ENCODE assay signal across 17 cellular contexts in genomic region chr9:129103595-129103965, GRCh38. TPM values are rescaled to one million over a fixed set of nuclear protein-coding genes. Genes with fewer than 3 reads are reported as not detected.
DNase-seq lines count a peak whose midpoint lies in the region; ATAC-seq, FAIRE-seq and TF ChIP-seq lines count a peak whose summit lies in the region.
"Had no signal": no experiment of that assay in that cellular context is flagged by ENCODE, and none has a peak within 500 bp of the region (broad histone marks: within the 10 kb centered on the region; RNA-seq: fewer than 3 reads in every experiment).

No MANE protein-coding gene starts in this region.

- DNase-seq in left ventricle myocardium superior (no peak), Right ventricle myocardium inferior (ENCODE audit: missing footprints) (no peak), HepG2 (ENCODE audit: low spot score) (no peak), psoas muscle (peak in 1 of 2 donors; percentile 70), activated gamma-delta T cell treated with Interleukin-2 at 50 U/mL for 16 hours (no peak)
- DNase-seq in naive thymus-derived CD8-positive, alpha-beta T cell, result no peak
- no peak for DNase-seq in stimulated activated CD4-positive, alpha-beta T cell treated with anti-CD3 and anti-CD28 coated beads, Interleukin-12 subunit alpha, Interleukin-12 subunit beta, amount 100 ng/mL, for 4 hours
- DNase-seq: CD8-positive, alpha-beta memory T cell; NCI-H2107; NCI-H446 treated with DMSO at 0.1 percent for 48 hours; SIG-M5 had no signal

- in situ Hi-C loops in HepG2 (cut with HindIII; ENCODE audit: extremely low pct_ligation_motif_present, low pct_unique_long_range_greater_than_20kb), result no loop called here

- H3K4me1 ChIP-seq in HepG2 (ENCODE audit: insufficient read depth, low read length) (peaks cover 10% of the 10 kb centered on the region), psoas muscle (peaks cover 31% of the 10 kb centered on the region)

- no peak overlapping the region for H3K9ac ChIP-seq in HepG2 (ENCODE audit: insufficient read depth, low read depth, low read length)
- H3K9ac ChIP-seq: KMS-11, SK-N-SH had no signal

- peaks cover 0 to 2% (median 2%) of the 10 kb centered on the region in 3 donors for H3K36me3 Mint-ChIP-seq in naive thymus-derived CD8-positive, alpha-beta T cell

- no peak for TF ChIP-seq RAD21 in HepG2 (CRISPR knock-in tag; IDR thresholded peaks at IDR 0.05)

- ATAC-seq in left ventricle myocardium superior (peak; percentile 23), Right ventricle myocardium inferior (no peak), HepG2 (peak; percentile 10), psoas muscle (peak; percentile 74 to 81 (median 78))
- ATAC-seq in naive thymus-derived CD8-positive, alpha-beta T cell, result no peak

- CTCF ChIA-PET in HepG2 (lab: Yijun Ruan, JAX; ENCODE audit: low intra/inter-chr PET ratio, low total read pairs), result no interaction called here

- H3K4me3 Mint-ChIP-seq in naive thymus-derived CD8-positive, alpha-beta T cell, result no peak overlapping the region
- H3K4me3 Mint-ChIP-seq: CD8-positive, alpha-beta memory T cell; GM23338 had no signal

- no peak for FAIRE-seq in HepG2 (lab: Jason Lieb, UNC)
- FAIRE-seq: G401.6, GM18507 had no signal

- no peaks in the 10 kb centered on the region for H3K9me3 Mint-ChIP-seq in naive thymus-derived CD8-positive, alpha-beta T cell
- H3K9me3 Mint-ChIP-seq: CD8-positive, alpha-beta memory T cell; GM23338 had no signal

- H3K4me3 ChIP-seq in HepG2 (replicated peaks in 1 of 3; ENCODE audit: insufficient read depth in 1 of 3, low read depth in 2 of 3, low read length in 3 of 3), result no peak overlapping the region
- peak overlapping the region; percentile 38 for H3K4me3 ChIP-seq in psoas muscle
- H3K4me3 ChIP-seq: GM23338 had no signal

- no peak overlapping the region for H3K27ac ChIP-seq in HepG2 (ENCODE audit: extremely low read length, insufficient read depth, low read length)
- peak overlapping the region; percentile 84 for H3K27ac ChIP-seq in psoas muscle
- H3K27ac ChIP-seq: C4-2B, KMS-11 had no signal

- 0 out of 2 replicates have a peak, but pooled peaks cover 3% of the 10 kb centered on the region for H4K20me1 ChIP-seq in HepG2 (ENCODE audit: insufficient read depth, low read length)

- intact Hi-C loops in left ventricle myocardium superior (cut with micrococcal nuclease), result no loop called here
- intact Hi-C loops in Right ventricle myocardium inferior (cut with DNase I), result no loop called here
- intact Hi-C loops in HepG2 (cut with micrococcal nuclease; ENCODE audit: unreplicated experiment), result loop anchor here (2.0 kb wide), 1 partner anchor 51 kb away; no protein-coding TSS in a partner anchor
- intact Hi-C loops in psoas muscle (cut with DNase I), result no loop called here

- peaks cover 0 to 5% (median under 1%) of the 10 kb centered on the region in 4 donors for H3K4me1 Mint-ChIP-seq in naive thymus-derived CD8-positive, alpha-beta T cell

- no peaks in the 10 kb centered on the region for H3K27me3 Mint-ChIP-seq in naive thymus-derived CD8-positive, alpha-beta T cell
- H3K27me3 Mint-ChIP-seq: CD8-positive, alpha-beta memory T cell had no signal

- no peak for TF ChIP-seq EP300 in HepG2 (IDR thresholded peaks at IDR 0.05; ENCODE audit: low read depth in 2 of 2, low read length in 2 of 2)
- no peak for TF ChIP-seq EP300 in HepG2 (CRISPR knock-in tag; IDR thresholded peaks at IDR 0.05; ENCODE audit: borderline replicate concordance)

- no TSS peak for BruUV-seq in HepG2 (replicated peaks; lab: Mats Ljungman, UMichigan)

- TF ChIP-seq CTCF in HepG2 (CRISPR knock-in tag; IDR thresholded peaks at IDR 0.05) (no peak), psoas muscle (IDR thresholded peaks at IDR 0.05) (no peak)

- H3K4me2 ChIP-seq in HepG2 (ENCODE audit: low read depth, low read length), result no peak overlapping the region
- H3K4me2 ChIP-seq: KMS-11, SK-N-SH had no signal

- H3K79me2 ChIP-seq in HepG2 (ENCODE audit: insufficient read depth, low read length), result no peaks in the 10 kb centered on the region

- peaks cover 0 to 4% of the 10 kb centered on the region in 2 experiments; a peak in 1 of 5 replicates for H3K36me3 ChIP-seq in HepG2 (replicated peaks in 1 of 2; ENCODE audit: control insufficient read depth in 1 of 2, insufficient read depth in 2 of 2, low read length in 2 of 2)
- H3K36me3 ChIP-seq in psoas muscle (ENCODE audit: insufficient read depth in 1 of 2, low read depth in 1 of 2), result peaks cover 0 to 54% of the 10 kb centered on the region in 2 donors

- H3K27ac Mint-ChIP-seq in naive thymus-derived CD8-positive, alpha-beta T cell, result peak overlapping the region in 2 of 10 donors; percentile 15 to 57
- H3K27ac Mint-ChIP-seq: CD8-positive, alpha-beta memory T cell; GM23338 had no signal

- TF ChIP-seq POLR2A in HepG2 (IDR thresholded peaks at IDR 0.05; ENCODE audit: insufficient read depth in 1 of 2, low read depth in 2 of 2, low read length in 2 of 2), result no peak

- POLR2A ChIA-PET in HepG2 (lab: Yijun Ruan, JAX), result interaction anchor here (1.4 to 1.5 kb wide), 2 partner anchors 9 to 22 kb away, joined by 4 to 6 read pairs; partner anchors contain the start of gene DOLPP1
- POLR2A ChIA-PET in naive thymus-derived CD8-positive, alpha-beta T cell (lab: Charles Lee), result interaction anchor here (0.6 kb wide), 1 partner anchor 23 kb away, joined by 3 read pairs; the partner anchor contains the start of gene DOLPP1

- 94% methylated on average over 3 of the region's 4 CpGs for WGBS in HepG2 (ENCODE audit: low lambda C conversion rate)
- 50 to 64% (median 51%) methylated on average over 4 of the region's 4 CpGs for whole genome bisulfite sequencing in psoas muscle, 3 donors

- no peaks in the 10 kb centered on the region for H3K9me3 ChIP-seq in HepG2 (ENCODE audit: low read length)
- H3K9me3 ChIP-seq in psoas muscle, result no peaks in the 10 kb centered on the region
- H3K9me3 ChIP-seq: SK-N-SH had no signal

- no peak overlapping the region for H2AFZ ChIP-seq in HepG2 (ENCODE audit: low read length)
- H2AFZ ChIP-seq: GM23338 had no signal

- no peaks in the 10 kb centered on the region for H3K27me3 ChIP-seq in HepG2 (ENCODE audit: control insufficient read depth in 1 of 2, insufficient read depth in 2 of 2, low read length in 2 of 2)
- H3K27me3 ChIP-seq in psoas muscle (ENCODE audit: insufficient read depth in 3 of 3, low read length in 2 of 3), result no peaks in the 10 kb centered on the region

RNA-seq across cellular contexts. Expression of gene CRAT, which starts 7.0 kb away (rescaled TPM):
- total RNA-seq in left ventricle myocardium superior (94.6 TPM), Right ventricle myocardium inferior (85.5 TPM), HepG2 (2016; rRNA removed; fragmentation: Illumina TruSeq; extraction: Trizol) (26.6 and 29.3 TPM in 2 replicates), psoas muscle (100 to 1,000 TPM; 123 to 229 (median 164) TPM)
- 13.7 and 20.3 TPM in 2 replicates for total RNA-seq in HepG2 (2016; cell fraction: cytosol; rRNA removed; fragmentation: Illumina TruSeq; extraction: Trizol; ENCODE audit: low read depth)
- total RNA-seq in HepG2 (2016; cell fraction: insoluble cytoplasmic fraction; rRNA removed; fragmentation: Illumina TruSeq; extraction: Trizol), result 24.5 and 28.0 TPM in 2 replicates
- 27.1 and 32.0 TPM in 2 replicates for total RNA-seq in HepG2 (2016; cell fraction: membrane; rRNA removed; fragmentation: Illumina TruSeq; extraction: Trizol)
- total RNA-seq in HepG2 (2016; cell fraction: nucleus; rRNA removed; fragmentation: Illumina TruSeq; extraction: Trizol), result 17.6 and 18.1 TPM in 2 replicates
- polyA plus RNA-seq in HepG2 (2011; rRNA removed) (26.1 and 31.1 TPM in 2 replicates), psoas muscle (100 to 1,000 TPM in 2 of 3 donors, 10 to 100 TPM in 1; 88.7 to 106 (median 100) TPM)
- 21.4 and 24.4 TPM in 2 replicates for polyA plus RNA-seq in HepG2 (2011; cell fraction: cytosol; rRNA removed)
- polyA plus RNA-seq in HepG2 (2011; cell fraction: nucleus; rRNA removed), result 62.4 and 63.9 TPM in 2 replicates
- 32.3 and 32.7 TPM in 2 replicates for polyA plus RNA-seq in HepG2 (2012)
- 18.5 and 23.3 TPM in 2 replicates for polyA plus RNA-seq in HepG2 (2016; cell fraction: cytosol; fragmentation: Illumina TruSeq; extraction: Trizol; ENCODE audit: low read depth)
- polyA plus RNA-seq in HepG2 (2016; cell fraction: insoluble cytoplasmic fraction; fragmentation: Illumina TruSeq; extraction: Trizol; ENCODE audit: low read depth), result 27.2 and 34.4 TPM in 2 replicates
- 26.8 and 32.7 TPM in 2 replicates for polyA plus RNA-seq in HepG2 (2016; cell fraction: membrane; fragmentation: Illumina TruSeq; extraction: Trizol; ENCODE audit: low read depth)
- polyA plus RNA-seq in HepG2 (2016; cell fraction: nucleus; fragmentation: Illumina TruSeq; extraction: Trizol; ENCODE audit: insufficient read depth, low read depth), result 29.5 and 29.9 TPM in 2 replicates
- polyA minus RNA-seq in HepG2 (2011; rRNA and poly(A)+ RNA removed; ENCODE audit: low replicate concordance), result 7.1 and 60.6 TPM in 2 replicates
- 24.5 and 25.6 TPM in 2 replicates for polyA minus RNA-seq in HepG2 (2011; cell fraction: cytosol; rRNA and poly(A)+ RNA removed)
- polyA minus RNA-seq in HepG2 (2011; cell fraction: nucleus; rRNA and poly(A)+ RNA removed), result 11.7 and 16.0 TPM in 2 replicates
- 10 to 100 TPM; 10.9 to 11.3 TPM for total RNA-seq in naive thymus-derived CD8-positive, alpha-beta T cell
- polyA plus RNA-seq in naive thymus-derived CD8-positive, alpha-beta T cell, result 10 to 100 TPM; 10.7 to 15.5 (median 11.9) TPM

RNA-seq across cellular contexts. Expression of gene PTPA, which starts 7.6 kb away (rescaled TPM):
- total RNA-seq in left ventricle myocardium superior, result 186 TPM
- total RNA-seq in Right ventricle myocardium inferior, result 194 TPM
- 105 and 109 TPM in 2 replicates for total RNA-seq in HepG2 (2016; rRNA removed; fragmentation: Illumina TruSeq; extraction: Trizol)
- total RNA-seq in HepG2 (2016; cell fraction: cytosol; rRNA removed; fragmentation: Illumina TruSeq; extraction: Trizol; ENCODE audit: low read depth), result 13.7 and 14.3 TPM in 2 replicates
- 107 and 108 TPM in 2 replicates for total RNA-seq in HepG2 (2016; cell fraction: insoluble cytoplasmic fraction; rRNA removed; fragmentation: Illumina TruSeq; extraction: Trizol)
- total RNA-seq in HepG2 (2016; cell fraction: membrane; rRNA removed; fragmentation: Illumina TruSeq; extraction: Trizol), result 42.5 and 49.9 TPM in 2 replicates
- 57.5 and 66.5 TPM in 2 replicates for total RNA-seq in HepG2 (2016; cell fraction: nucleus; rRNA removed; fragmentation: Illumina TruSeq; extraction: Trizol)
- 79.3 and 86.0 TPM in 2 replicates for polyA plus RNA-seq in HepG2 (2011; rRNA removed)
- polyA plus RNA-seq in HepG2 (2011; cell fraction: cytosol; rRNA removed), result 78.6 and 93.8 TPM in 2 replicates
- polyA plus RNA-seq in HepG2 (2011; cell fraction: nucleus; rRNA removed), result 64.7 and 73.4 TPM in 2 replicates
- 58.7 and 58.8 TPM in 2 replicates for polyA plus RNA-seq in HepG2 (2012)
- polyA plus RNA-seq in HepG2 (2016; cell fraction: cytosol; fragmentation: Illumina TruSeq; extraction: Trizol; ENCODE audit: low read depth), result 12.7 and 14.2 TPM in 2 replicates
- 95.6 and 101 TPM in 2 replicates for polyA plus RNA-seq in HepG2 (2016; cell fraction: insoluble cytoplasmic fraction; fragmentation: Illumina TruSeq; extraction: Trizol; ENCODE audit: low read depth)
- 35.2 and 36.7 TPM in 2 replicates for polyA plus RNA-seq in HepG2 (2016; cell fraction: membrane; fragmentation: Illumina TruSeq; extraction: Trizol; ENCODE audit: low read depth)
- polyA plus RNA-seq in HepG2 (2016; cell fraction: nucleus; fragmentation: Illumina TruSeq; extraction: Trizol; ENCODE audit: insufficient read depth, low read depth), result 80.4 and 88.7 TPM in 2 replicates
- polyA minus RNA-seq in HepG2 (2011; rRNA and poly(A)+ RNA removed; ENCODE audit: low replicate concordance), result 104 and 215 TPM in 2 replicates
- 57.5 and 58.2 TPM in 2 replicates for polyA minus RNA-seq in HepG2 (2011; cell fraction: cytosol; rRNA and poly(A)+ RNA removed)
- 32.4 and 34.9 TPM in 2 replicates for polyA minus RNA-seq in HepG2 (2011; cell fraction: nucleus; rRNA and poly(A)+ RNA removed)
- total RNA-seq in psoas muscle, result 100 to 1,000 TPM in 2 of 4 donors, 10 to 100 TPM in 2; 95.1 to 110 (median 102) TPM
- 100 to 1,000 TPM in 1 of 3 donors, 10 to 100 TPM in 2; 54.1 to 109 (median 83.1) TPM for polyA plus RNA-seq in psoas muscle
- 10 to 100 TPM; 59.7 to 60.6 TPM for total RNA-seq in naive thymus-derived CD8-positive, alpha-beta T cell
- polyA plus RNA-seq in naive thymus-derived CD8-positive, alpha-beta T cell, result 10 to 100 TPM; 13.7 to 15.5 (median 14.2) TPM

RNA-seq across cellular contexts. Expression of gene DOLPP1, which starts 22.7 kb away (rescaled TPM):
- total RNA-seq in left ventricle myocardium superior (5.2 TPM), Right ventricle myocardium inferior (6.8 TPM), HepG2 (2016; rRNA removed; fragmentation: Illumina TruSeq; extraction: Trizol) (15.1 and 34.1 TPM in 2 replicates), psoas muscle (1 to 10 TPM; 2.1 to 4.7 (median 4.2) TPM)
- total RNA-seq in HepG2 (2016; cell fraction: cytosol; rRNA removed; fragmentation: Illumina TruSeq; extraction: Trizol; ENCODE audit: low read depth), result 4.4 and 4.8 TPM in 2 replicates
- total RNA-seq in HepG2 (2016; cell fraction: insoluble cytoplasmic fraction; rRNA removed; fragmentation: Illumina TruSeq; extraction: Trizol), result 14.3 and 33.9 TPM in 2 replicates
- total RNA-seq in HepG2 (2016; cell fraction: membrane; rRNA removed; fragmentation: Illumina TruSeq; extraction: Trizol), result 11.5 and 12.2 TPM in 2 replicates
- 27.9 and 34.5 TPM in 2 replicates for total RNA-seq in HepG2 (2016; cell fraction: nucleus; rRNA removed; fragmentation: Illumina TruSeq; extraction: Trizol)
- polyA plus RNA-seq in HepG2 (2011; rRNA removed) (20.9 and 21.0 TPM in 2 replicates), psoas muscle (1 to 10 TPM; 2.3 to 5.2 (median 4.7) TPM)
- 18.4 and 24.7 TPM in 2 replicates for polyA plus RNA-seq in HepG2 (2011; cell fraction: cytosol; rRNA removed)
- polyA plus RNA-seq in HepG2 (2011; cell fraction: nucleus; rRNA removed), result 17.8 and 22.4 TPM in 2 replicates
- 7.5 and 9.0 TPM in 2 replicates for polyA plus RNA-seq in HepG2 (2012)
- 3.5 and 3.7 TPM in 2 replicates for polyA plus RNA-seq in HepG2 (2016; cell fraction: cytosol; fragmentation: Illumina TruSeq; extraction: Trizol; ENCODE audit: low read depth)
- 15.8 and 16.0 TPM in 2 replicates for polyA plus RNA-seq in HepG2 (2016; cell fraction: insoluble cytoplasmic fraction; fragmentation: Illumina TruSeq; extraction: Trizol; ENCODE audit: low read depth)
- 6.2 and 7.2 TPM in 2 replicates for polyA plus RNA-seq in HepG2 (2016; cell fraction: membrane; fragmentation: Illumina TruSeq; extraction: Trizol; ENCODE audit: low read depth)
- polyA plus RNA-seq in HepG2 (2016; cell fraction: nucleus; fragmentation: Illumina TruSeq; extraction: Trizol; ENCODE audit: insufficient read depth, low read depth), result 48.2 and 51.4 TPM in 2 replicates
- polyA minus RNA-seq in HepG2 (2011; rRNA and poly(A)+ RNA removed; ENCODE audit: low replicate concordance), result 31.9 and 42.4 TPM in 2 replicates
- 9.3 and 12.5 TPM in 2 replicates for polyA minus RNA-seq in HepG2 (2011; cell fraction: cytosol; rRNA and poly(A)+ RNA removed)
- 4.4 and 6.6 TPM in 2 replicates for polyA minus RNA-seq in HepG2 (2011; cell fraction: nucleus; rRNA and poly(A)+ RNA removed)
- 10 to 100 TPM in 1 of 2 experiments, 1 to 10 TPM in 1; 9.5 to 11.1 TPM for total RNA-seq in naive thymus-derived CD8-positive, alpha-beta T cell
- polyA plus RNA-seq in naive thymus-derived CD8-positive, alpha-beta T cell, result 1 to 10 TPM; 5.7 to 7.9 (median 7.1) TPM

Comparison
In these comparisons a context has a peak if more than half of its experiments do, and no peak if none do; other contexts are left out.
1. ATAC-seq: peak in left ventricle myocardium superior (single experiment), HepG2 (single experiment) and psoas muscle (4 of 4); none in Right ventricle myocardium inferior (single experiment) and naive thymus-derived CD8-positive, alpha-beta T cell (0 of 2).